ENCODE assay signal across 14 cellular contexts in the genomic region with DNA sequence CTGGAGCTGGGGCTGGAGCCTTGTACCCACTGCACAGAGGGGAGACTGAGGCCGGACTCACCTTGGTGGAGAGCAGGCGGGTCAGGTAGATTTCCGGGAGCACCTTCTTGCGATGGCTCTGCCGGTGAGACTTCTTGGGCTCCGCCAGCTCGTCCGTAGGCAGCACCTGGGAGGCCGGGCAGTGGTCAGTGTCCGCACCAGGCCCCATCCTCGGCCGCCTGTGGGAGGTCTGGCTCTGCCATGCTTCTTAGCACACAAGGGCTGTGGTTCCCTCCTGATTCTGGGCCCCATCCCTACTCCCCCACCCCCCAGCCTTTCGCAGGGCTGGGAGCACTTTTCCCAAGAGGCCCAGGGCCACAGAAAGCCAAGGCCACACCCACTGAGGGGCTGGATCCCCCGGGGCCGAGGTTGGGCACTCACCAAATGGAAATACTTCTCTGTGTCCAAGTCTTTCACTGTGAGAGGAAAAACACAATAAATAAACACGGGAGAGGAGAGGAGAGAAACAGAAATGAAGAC. TPM values are rescaled to one million over a fixed set of nuclear protein-coding genes. Genes with fewer than 3 reads are reported as not detected.
A peak's percentile ranks its signal among the peaks of the same experiment; 100 is the strongest.
DNase-seq lines count a peak whose midpoint lies in the region; ATAC-seq and TF ChIP-seq lines count a peak whose summit lies in the region.
"Had no signal": no experiment of that assay in that cellular context is flagged by ENCODE, and none has a peak within 500 bp of the region (broad histone marks: within the 10 kb centered on the region; RNA-seq: fewer than 3 reads in every experiment).

No MANE protein-coding gene starts in this region.

- H3K27ac ChIP-seq in smooth muscle cell (ENCODE audit: low read depth), result peak overlapping the region; percentile 81

- no peaks in the 10 kb centered on the region for H3K9me3 ChIP-seq in smooth muscle cell (replicated peaks; ENCODE audit: low read depth)

- peak; percentile 47 for DNase-seq in Daoy (ENCODE audit: low read depth)
- DNase-seq in T1000 (lab: John Stamatoyannopoulos, UW), result peak; percentile 32
- DNase-seq in left cardiac atrium, result peak; percentile 56
- peak; percentile 10 for DNase-seq in smooth muscle cell (lab: John Stamatoyannopoulos, UW; ENCODE audit: unreplicated experiment)
- no peak for DNase-seq in activated CD8-positive, alpha-beta memory T cell treated with anti-CD3 and anti-CD28 coated beads, Interleukin-2, amount 50 U/mL, for 48 hours
- DNase-seq: activated T-cell treated with anti-CD3 and anti-CD28 coated beads, Interleukin-2, amount 50 U/mL, for 4 hours; erythroblast; H7; Kasumi-1; SHP77 treated with DMSO at 0.1 percent for 48 hours; stimulated activated CD4-positive, alpha-beta T cell treated with anti-CD3 and anti-CD28 coated beads, Interleukin-12 subunit alpha, Interleukin-12 subunit beta, amount 100 ng/mL, for 4 hours had no signal

- H3K36me3 ChIP-seq in smooth muscle cell (ENCODE audit: low read depth), result no peaks in the 10 kb centered on the region

- H3K27me3 ChIP-seq in smooth muscle cell (ENCODE audit: low read depth), result no peaks in the 10 kb centered on the region

- peaks cover 28% of the 10 kb centered on the region for H3K4me1 ChIP-seq in smooth muscle cell (ENCODE audit: low read depth)

- no peaks in the 10 kb centered on the region for H3K79me2 ChIP-seq in smooth muscle cell (ENCODE audit: low read depth)

- ATAC-seq in left cardiac atrium (peak in 1 of 2 donors; percentile 32), GM19463 (IDR thresholded peaks at IDR 0.05; ENCODE audit: unreplicated experiment) (no peak), GM19328 (IDR thresholded peaks at IDR 0.05; ENCODE audit: unreplicated experiment) (no peak), GM21576 (IDR thresholded peaks at IDR 0.05; ENCODE audit: unreplicated experiment) (no peak)
- ATAC-seq: activated T-cell treated with anti-CD3 and anti-CD28 coated beads, Interleukin-2, amount 50 U/mL, for 4 hours had no signal

- H3K4me3 ChIP-seq in smooth muscle cell, result peak overlapping the region; percentile 26

- peaks cover 11% of the 10 kb centered on the region for H3F3A ChIP-seq in smooth muscle cell (ENCODE audit: low read depth)

- H2AFZ ChIP-seq in smooth muscle cell (ENCODE audit: low read depth), result no peak overlapping the region

- no peaks in the 10 kb centered on the region for H4K20me1 ChIP-seq in smooth muscle cell (ENCODE audit: low read depth)

- intact Hi-C loops in left cardiac atrium (cut with DNase I), result loop anchor here in 1 of 2 donors (5.0 kb wide), 1 partner anchor 42 kb away; no protein-coding TSS in a partner anchor

- H3K9ac ChIP-seq in smooth muscle cell (ENCODE audit: low read depth), result peak overlapping the region; percentile 34

- 62% methylated on average over 16 of the region's 16 CpGs for WGBS in smooth muscle cell (ENCODE audit: low lambda C conversion rate)

- TF ChIP-seq CTCF in smooth muscle cell (IDR thresholded peaks at IDR 0.05; ENCODE audit: borderline replicate concordance, insufficient read depth, poor library complexity, severe bottlenecking), result no peak

- H3K4me2 ChIP-seq in smooth muscle cell, result peak overlapping the region; percentile 74

RNA-seq across cellular contexts. Expression of a gene that starts 17.4 kb away (rescaled TPM):
- total RNA-seq in Daoy (2014; rRNA removed; shearing (Covaris generic)), result not detected in 2 replicates
- total RNA-seq in left cardiac atrium, result not detected
- not detected in 2 replicates for total RNA-seq in smooth muscle cell
- not detected in 2 replicates for polyA plus RNA-seq in smooth muscle cell
- total RNA-seq: activated T-cell treated with anti-CD3 and anti-CD28 coated beads, Interleukin-2, amount 50 U/mL, for 4 hours; H7 had no signal

RNA-seq across cellular contexts. Expression of a gene that starts 31.9 kb away (rescaled TPM):
- total RNA-seq in Daoy (2014; rRNA removed; shearing (Covaris generic)), result not detected in 2 replicates
- total RNA-seq in left cardiac atrium (not detected), smooth muscle cell (0.63 TPM in 1 of 2 replicates, not detected in the other)
- not detected in 2 replicates for polyA plus RNA-seq in smooth muscle cell
- total RNA-seq: activated T-cell treated with anti-CD3 and anti-CD28 coated beads, Interleukin-2, amount 50 U/mL, for 4 hours had no signal

RNA-seq across cellular contexts. Expression of a gene that starts 46.1 kb away (rescaled TPM):
- 9.1 and 12.1 TPM in 2 replicates for total RNA-seq in Daoy (2014; rRNA removed; shearing (Covaris generic))
- total RNA-seq in left cardiac atrium (100 to 1,000 TPM; 106 to 112 TPM), smooth muscle cell (71.2 and 94.3 TPM in 2 replicates)
- 75.8 and 130 TPM in 2 replicates for polyA plus RNA-seq in smooth muscle cell
